ENCODE assay signal across 10 cellular contexts in the genomic region with DNA sequence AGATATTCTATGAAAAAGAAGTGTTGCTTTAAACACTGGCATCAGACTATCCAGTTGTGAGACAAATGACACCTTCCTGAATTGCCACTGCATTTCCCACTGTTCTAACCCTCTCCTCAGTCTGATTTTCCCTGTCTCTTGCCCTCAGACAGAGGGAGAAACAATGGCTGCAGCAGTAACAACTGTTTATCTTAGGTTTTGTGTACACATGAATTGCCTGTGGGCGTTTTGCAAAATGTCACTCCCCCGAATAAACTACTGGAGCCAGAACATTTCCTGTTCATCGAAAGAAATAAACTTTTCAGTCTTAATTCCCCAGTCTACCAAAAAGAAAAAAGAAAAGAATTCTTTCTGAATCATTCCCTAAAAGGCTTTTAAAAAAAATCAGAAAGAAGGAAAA.
DNase-seq lines count a peak whose midpoint lies in the region; ATAC-seq and TF ChIP-seq lines count a peak whose summit lies in the region.
"Had no signal": no experiment of that assay in that cellular context is flagged by ENCODE, and none has a peak within 500 bp of the region (broad histone marks: within the 10 kb centered on the region; RNA-seq: fewer than 3 reads in every experiment).

No MANE protein-coding gene starts in this region.

- H3K4me1 Mint-ChIP-seq in endothelial cell (ENCODE audit: unreplicated experiment), result peaks cover 25% of the 10 kb centered on the region
- no peaks in the 10 kb centered on the region for H3K4me1 Mint-ChIP-seq in activated naive CD8-positive, alpha-beta T cell treated with anti-CD3 and anti-CD28 coated beads for 36 hours
- H3K4me1 Mint-ChIP-seq in T-helper 2 cell treated with Interferon-gamma antibody and Interleukin-4, amounts not matched to agents 5 μg/mL and 100 μg/mL, for 36 hours (ENCODE audit: low read depth), result no peaks in the 10 kb centered on the region

- no peak overlapping the region for H2AFZ ChIP-seq in osteoblast (ENCODE audit: low read length)

- DNase-seq in EL (peak; percentile 11), NCI-H345 treated with DMSO at 0.1 percent for 48 hours (lab: John Stamatoyannopoulos, UW; ENCODE audit: unreplicated experiment) (peak; percentile 76), endothelial cell (ENCODE audit: low spot score) (peak; percentile 17), osteoblast (ENCODE audit: insufficient read length, low spot score, missing footprints) (no peak), kidney tubule cell (ENCODE audit: low spot score) (no peak)
- no peak for DNase-seq in activated naive CD8-positive, alpha-beta T cell treated with anti-CD3 and anti-CD28 coated beads for 36 hours
- DNase-seq in T-helper 2 cell treated with Interferon-gamma antibody and Interleukin-4, amounts not matched to agents 5 μg/mL and 100 μg/mL, for 36 hours (ENCODE audit: low spot score), result no peak
- DNase-seq: NCI-H1694 had no signal

- H3K79me2 ChIP-seq in osteoblast (ENCODE audit: insufficient read depth, low read length), result peaks cover 84% of the 10 kb centered on the region

- H3K27me3 ChIP-seq in osteoblast (ENCODE audit: insufficient read depth, low read length), result no peaks in the 10 kb centered on the region

- peak overlapping the region; percentile 13 for H3K27ac Mint-ChIP-seq in endothelial cell (ENCODE audit: unreplicated experiment)
- no peak overlapping the region for H3K27ac Mint-ChIP-seq in activated naive CD8-positive, alpha-beta T cell treated with anti-CD3 and anti-CD28 coated beads for 36 hours
- H3K27ac Mint-ChIP-seq in T-helper 2 cell treated with Interferon-gamma antibody and Interleukin-4, amounts not matched to agents 5 μg/mL and 100 μg/mL, for 36 hours, result no peak overlapping the region

- ATAC-seq in HG02981 (IDR thresholded peaks at IDR 0.05; ENCODE audit: unreplicated experiment), result no peak

- no peak overlapping the region for H3K4me3 Mint-ChIP-seq in endothelial cell (ENCODE audit: unreplicated experiment)
- H3K4me3 Mint-ChIP-seq in activated naive CD8-positive, alpha-beta T cell treated with anti-CD3 and anti-CD28 coated beads for 36 hours, result no peak overlapping the region
- H3K4me3 Mint-ChIP-seq in T-helper 2 cell treated with Interferon-gamma antibody and Interleukin-4, amounts not matched to agents 5 μg/mL and 100 μg/mL, for 36 hours, result no peak overlapping the region
- H3K4me3 Mint-ChIP-seq: neural crest cell had no signal

- H3K4me1 ChIP-seq in osteoblast (ENCODE audit: insufficient read depth, low read length), result peaks cover 16% of the 10 kb centered on the region

- H3K4me2 ChIP-seq in osteoblast (ENCODE audit: insufficient read depth, low read length), result peak overlapping the region; percentile 29

- no peak overlapping the region for H3K4me3 ChIP-seq in osteoblast (ENCODE audit: insufficient read depth, low read length)

- H3K9me3 Mint-ChIP-seq in endothelial cell (ENCODE audit: unreplicated experiment), result no peaks in the 10 kb centered on the region
- H3K9me3 Mint-ChIP-seq in activated naive CD8-positive, alpha-beta T cell treated with anti-CD3 and anti-CD28 coated beads for 36 hours, result no peaks in the 10 kb centered on the region
- H3K9me3 Mint-ChIP-seq in T-helper 2 cell treated with Interferon-gamma antibody and Interleukin-4, amounts not matched to agents 5 μg/mL and 100 μg/mL, for 36 hours, result no peaks in the 10 kb centered on the region
- H3K9me3 Mint-ChIP-seq: neural crest cell had no signal

- no peak for TF ChIP-seq CTCF in endothelial cell (IDR thresholded peaks at IDR 0.05; ENCODE audit: unreplicated experiment)
- TF ChIP-seq CTCF in osteoblast (IDR thresholded peaks at IDR 0.05; ENCODE audit: extremely low read depth, low read depth, low read length), result no peak

- no peaks in the 10 kb centered on the region for H3K27me3 Mint-ChIP-seq in endothelial cell (ENCODE audit: unreplicated experiment)
- no peaks in the 10 kb centered on the region for H3K27me3 Mint-ChIP-seq in activated naive CD8-positive, alpha-beta T cell treated with anti-CD3 and anti-CD28 coated beads for 36 hours
- H3K27me3 Mint-ChIP-seq in T-helper 2 cell treated with Interferon-gamma antibody and Interleukin-4, amounts not matched to agents 5 μg/mL and 100 μg/mL, for 36 hours (ENCODE audit: low read depth), result no peaks in the 10 kb centered on the region

- H3K9me3 ChIP-seq in osteoblast (ENCODE audit: low read depth, low read length), result no peaks in the 10 kb centered on the region

- peaks cover 33% of the 10 kb centered on the region for H4K20me1 ChIP-seq in osteoblast (ENCODE audit: insufficient read depth, low read length)

- H3K36me3 Mint-ChIP-seq in endothelial cell (ENCODE audit: low read depth, unreplicated experiment), result no peaks in the 10 kb centered on the region
- H3K36me3 Mint-ChIP-seq in activated naive CD8-positive, alpha-beta T cell treated with anti-CD3 and anti-CD28 coated beads for 36 hours, result no peaks in the 10 kb centered on the region
- no peaks in the 10 kb centered on the region for H3K36me3 Mint-ChIP-seq in T-helper 2 cell treated with Interferon-gamma antibody and Interleukin-4, amounts not matched to agents 5 μg/mL and 100 μg/mL, for 36 hours (ENCODE audit: low read depth)

- H3K27ac ChIP-seq in osteoblast (ENCODE audit: low read depth, low read length), result no peak overlapping the region

- H3K36me3 ChIP-seq in osteoblast (ENCODE audit: insufficient read depth, low read length), result no peaks in the 10 kb centered on the region

Comparison
In these comparisons a context has a peak if more than half of its experiments do, and no peak if none do; other contexts are left out.
1. DNase-seq: peak in EL (single experiment), NCI-H345 treated with DMSO at 0.1 percent for 48 hours (single experiment) and endothelial cell (single experiment); none in osteoblast (single experiment), activated naive CD8-positive, alpha-beta T cell treated with anti-CD3 and anti-CD28 coated beads for 36 hours (single experiment), kidney tubule cell (single experiment) and T-helper 2 cell treated with Interferon-gamma antibody and Interleukin-4, amounts not matched to agents 5 μg/mL and 100 μg/mL, for 36 hours (single experiment).